8 cellular contexts compared by ENCODE assay signal in the genomic region with DNA sequence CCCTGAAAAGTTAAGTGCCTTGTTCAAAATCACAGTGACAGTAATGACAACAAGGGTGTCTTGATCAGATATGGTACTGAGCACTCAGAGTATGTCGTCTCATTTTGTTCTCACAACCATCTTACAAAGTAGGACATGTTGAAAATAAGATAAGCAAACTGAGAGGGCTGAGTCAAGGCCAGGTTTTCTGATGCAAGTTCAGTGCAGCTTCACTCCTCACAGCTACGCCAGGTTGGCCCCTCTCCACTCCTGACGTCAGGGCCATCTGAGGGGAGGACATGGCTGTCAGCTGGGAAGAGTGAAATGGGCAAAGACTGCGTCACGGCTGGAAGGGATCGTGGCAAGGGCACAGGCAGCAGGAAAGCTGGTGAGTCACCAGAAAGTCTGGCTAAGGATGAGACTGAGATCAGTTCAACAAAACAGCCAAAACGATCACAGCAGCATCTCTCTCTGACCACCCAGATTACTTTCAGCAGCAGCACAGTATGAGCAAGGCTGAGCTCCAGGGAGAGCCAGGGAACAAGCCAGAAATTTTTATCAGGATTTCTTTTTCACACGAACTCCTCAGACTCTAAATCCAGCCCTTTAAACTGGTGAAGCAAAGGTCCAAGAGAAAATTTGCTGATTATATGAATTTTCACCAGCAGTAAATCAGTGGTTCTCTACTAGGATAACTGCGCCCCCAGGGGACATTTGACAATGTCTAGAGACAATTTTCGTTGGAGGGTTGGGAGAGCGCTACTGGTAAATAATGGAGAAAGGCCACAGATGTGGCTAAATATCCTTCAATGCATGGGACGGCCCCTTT.
DNase-seq lines count a peak whose midpoint lies in the region; FAIRE-seq and TF ChIP-seq lines count a peak whose summit lies in the region.

No MANE protein-coding gene starts in this region.

- no peak overlapping the region for H3K9ac ChIP-seq in neural progenitor cell

- H3K27me3 Mint-ChIP-seq in neural progenitor cell (ENCODE audit: insufficient read depth, low read depth) = peaks cover 3% of the 10 kb centered on the region

- peak; percentile 96 for FAIRE-seq in HTR-8/SVneo (lab: Jason Lieb, UNC)

- no peaks in the 10 kb centered on the region for H3K79me2 ChIP-seq in neural progenitor cell (ENCODE audit: low read depth)

- no peak overlapping the region for H3K4me3 ChIP-seq in neural progenitor cell

- no peak overlapping the region for H3K27ac Mint-ChIP-seq in neural progenitor cell

- peaks cover 3% of the 10 kb centered on the region for H3K9me3 Mint-ChIP-seq in neural progenitor cell

- no peaks in the 10 kb centered on the region for H3K27me3 ChIP-seq in neural progenitor cell

- H3K4me3 Mint-ChIP-seq in neural progenitor cell = no peak overlapping the region

- H3K27ac ChIP-seq in neural progenitor cell = no peak overlapping the region

- no peaks in the 10 kb centered on the region for H3K36me3 ChIP-seq in neural progenitor cell

- H2AFZ ChIP-seq in neural progenitor cell (replicated peaks) = no peak overlapping the region

- no peaks in the 10 kb centered on the region for H3K9me3 ChIP-seq in neural progenitor cell (ENCODE audit: low read depth)

- no peaks in the 10 kb centered on the region for H3K36me3 Mint-ChIP-seq in neural progenitor cell

- no peaks in the 10 kb centered on the region for H4K20me1 ChIP-seq in neural progenitor cell (ENCODE audit: low read depth)

- H3F3A ChIP-seq in neural progenitor cell (ENCODE audit: low read depth) = no peaks in the 10 kb centered on the region

- DNase-seq in HTR-8/SVneo (ENCODE audit: insufficient read length, low spot score) (peak; percentile 84), astrocyte of the hippocampus (ENCODE audit: low read depth, low spot score) (peak; percentile 95), kidney glomerular epithelial cell (lab: John Stamatoyannopoulos, UW) (peak; percentile 89), superior temporal gyrus (ENCODE audit: extremely low spot score) (peak; percentile 38), T-helper 1 cell (no peak), germinal center (ENCODE audit: low spot score) (no peak), NCI-H82 (lab: John Stamatoyannopoulos, UW) (no peak), neural progenitor cell (ENCODE audit: low spot score) (no peak)

- no peaks in the 10 kb centered on the region for H3K4me1 Mint-ChIP-seq in neural progenitor cell

- H3K4me1 ChIP-seq in neural progenitor cell = no peaks in the 10 kb centered on the region

- TF ChIP-seq CTCF in neural progenitor cell (IDR thresholded peaks at IDR 0.05) = no peak

- no peak overlapping the region for H3K4me2 ChIP-seq in neural progenitor cell

Comparison
In these comparisons a context has a peak if more than half of its experiments do, and no peak if none do; other contexts are left out.
1. DNase-seq: peak in HTR-8/SVneo (single experiment), astrocyte of the hippocampus (single experiment), kidney glomerular epithelial cell (single experiment) and superior temporal gyrus (single experiment); none in T-helper 1 cell (0 of 5), germinal center (single experiment), NCI-H82 (single experiment) and neural progenitor cell (single experiment).